ENCODE assay signal across 6 cellular contexts in the genomic region with DNA sequence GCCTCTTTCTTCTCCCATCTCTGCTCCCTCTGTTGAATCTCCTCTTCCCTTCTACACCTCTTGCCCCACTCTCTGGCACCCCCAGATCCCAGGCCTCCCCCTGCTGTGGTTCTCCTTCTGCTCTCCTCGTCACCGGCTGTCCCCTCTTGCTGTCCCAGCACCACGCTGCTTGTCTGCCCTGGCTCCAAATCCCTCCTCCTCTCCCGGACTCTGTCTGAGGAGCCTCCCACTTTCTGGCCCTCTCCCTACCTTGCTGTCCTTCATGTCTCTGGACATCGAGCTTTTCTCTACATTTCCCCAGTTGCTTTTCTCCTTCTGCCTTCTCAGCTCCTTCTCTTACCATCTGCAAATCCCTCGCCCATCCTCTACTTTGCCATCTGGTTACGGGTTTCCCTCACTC. TPM values are rescaled to one million over a fixed set of nuclear protein-coding genes. Genes with fewer than 3 reads are reported as not detected.
A peak's percentile ranks its signal among the peaks of the same experiment; 100 is the strongest.
DNase-seq lines count a peak whose midpoint lies in the region; ATAC-seq and TF ChIP-seq lines count a peak whose summit lies in the region.

No MANE protein-coding gene starts in this region.

- intact Hi-C loops in activated naive CD4-positive, alpha-beta T cell treated with anti-CD3 and anti-CD28 coated beads for 36 hours (cut with micrococcal nuclease), result loop anchor here (10.0 kb wide), 1 partner anchor 97 kb away; a partner anchor contains a TSS
- intact Hi-C loops in left ventricle myocardium inferior (cut with micrococcal nuclease), result loop anchor here (10.0 kb wide), 1 partner anchor 83 kb away; no protein-coding TSS in a partner anchor

- no peak for TF ChIP-seq CTCF in left ventricle myocardium inferior (IDR thresholded peaks at IDR 0.05; ENCODE audit: borderline replicate concordance)
- no peak for TF ChIP-seq CTCF in type B pancreatic cell (conservative IDR thresholded peaks at IDR 0.05)

- H3K4me1 Mint-ChIP-seq in activated naive CD4-positive, alpha-beta T cell treated with anti-CD3 and anti-CD28 coated beads for 36 hours (ENCODE audit: low read depth), result peaks cover 13% of the 10 kb centered on the region
- peaks cover 11% of the 10 kb centered on the region for H3K4me1 Mint-ChIP-seq in type B pancreatic cell (ENCODE audit: unreplicated experiment)

- ATAC-seq in GM18502 (IDR thresholded peaks at IDR 0.05; ENCODE audit: poor library complexity, unreplicated experiment), result no peak
- ATAC-seq in GM18861 (IDR thresholded peaks at IDR 0.05; ENCODE audit: unreplicated experiment), result no peak

- H3K36me3 ChIP-seq in left ventricle myocardium inferior, result peaks cover 22% of the 10 kb centered on the region

- peak overlapping the region; percentile 86 for H3K4me3 ChIP-seq in left ventricle myocardium inferior

- H3K9me3 Mint-ChIP-seq in activated naive CD4-positive, alpha-beta T cell treated with anti-CD3 and anti-CD28 coated beads for 36 hours, result peaks cover 42% of the 10 kb centered on the region
- peaks cover 14% of the 10 kb centered on the region for H3K9me3 Mint-ChIP-seq in type B pancreatic cell

- H3K27ac ChIP-seq in left ventricle myocardium inferior (replicated peaks), result peak overlapping the region; percentile 86

- DNase-seq in activated naive CD4-positive, alpha-beta T cell treated with anti-CD3 and anti-CD28 coated beads for 36 hours, result no peak
- no peak for DNase-seq in activated naive CD4-positive, alpha-beta T cell (lab: John Stamatoyannopoulos, UW)
- DNase-seq in left ventricle myocardium inferior (no peak), type B pancreatic cell (ENCODE audit: extremely low spot score, unreplicated experiment) (no peak)

- CTCF ChIA-PET in activated naive CD4-positive, alpha-beta T cell treated with anti-CD3 and anti-CD28 coated beads for 36 hours (lab: Charles Lee), result interaction anchor here (0.5 kb wide), 1 partner anchor 592 kb away, joined by 3 read pairs; no protein-coding TSS in a partner anchor

- H3K27ac Mint-ChIP-seq in activated naive CD4-positive, alpha-beta T cell treated with anti-CD3 and anti-CD28 coated beads for 36 hours, result peak overlapping the region; percentile 44
- peak overlapping the region; percentile 57 for H3K27ac Mint-ChIP-seq in type B pancreatic cell

- H3K27me3 Mint-ChIP-seq in activated naive CD4-positive, alpha-beta T cell treated with anti-CD3 and anti-CD28 coated beads for 36 hours (ENCODE audit: low read depth), result no peaks in the 10 kb centered on the region
- H3K27me3 Mint-ChIP-seq in type B pancreatic cell, result no peaks in the 10 kb centered on the region

- H3K36me3 Mint-ChIP-seq in activated naive CD4-positive, alpha-beta T cell treated with anti-CD3 and anti-CD28 coated beads for 36 hours (ENCODE audit: low read depth), result peaks cover 53% of the 10 kb centered on the region
- peaks cover 21% of the 10 kb centered on the region for H3K36me3 Mint-ChIP-seq in type B pancreatic cell

- H3K4me1 ChIP-seq in left ventricle myocardium inferior, result peaks cover 20% of the 10 kb centered on the region

- peak overlapping the region; percentile 85 for H3K4me3 Mint-ChIP-seq in activated naive CD4-positive, alpha-beta T cell treated with anti-CD3 and anti-CD28 coated beads for 36 hours
- peak overlapping the region; percentile 90 for H3K4me3 Mint-ChIP-seq in type B pancreatic cell

- peaks cover 29% of the 10 kb centered on the region for H3K9me3 ChIP-seq in left ventricle myocardium inferior (replicated peaks)

- no peaks in the 10 kb centered on the region for H3K27me3 ChIP-seq in left ventricle myocardium inferior (ENCODE audit: low read depth)

RNA-seq across cellular contexts. Expression of a gene that starts 1.3 kb away (rescaled TPM):
- 1 to 10 TPM; 3.7 TPM for total RNA-seq in activated naive CD4-positive, alpha-beta T cell treated with anti-CD3 and anti-CD28 coated beads for 36 hours
- total RNA-seq in left ventricle myocardium inferior (7.3 TPM), type B pancreatic cell (ENCODE audit: low replicate concordance) (14.6 and 15.8 TPM in 2 replicates)

RNA-seq across cellular contexts. Expression of a gene that starts 24.9 kb away (rescaled TPM):
- total RNA-seq in activated naive CD4-positive, alpha-beta T cell treated with anti-CD3 and anti-CD28 coated beads for 36 hours, result 1 to 10 TPM in 1 of 2 experiments, under 1 TPM in 1; 0.74 to 1.0 TPM
- total RNA-seq in left ventricle myocardium inferior, result 21.0 TPM
- 15.5 and 15.6 TPM in 2 replicates for total RNA-seq in type B pancreatic cell (ENCODE audit: low replicate concordance)

RNA-seq across cellular contexts. Expression of a gene that starts 35.6 kb away (rescaled TPM):
- total RNA-seq in activated naive CD4-positive, alpha-beta T cell treated with anti-CD3 and anti-CD28 coated beads for 36 hours, result 1 to 10 TPM; 4.3 to 5.5 TPM
- 1.6 TPM for total RNA-seq in left ventricle myocardium inferior
- total RNA-seq in type B pancreatic cell (ENCODE audit: low replicate concordance), result 5.0 and 7.2 TPM in 2 replicates

RNA-seq across cellular contexts. Expression of a gene that starts 54.4 kb away (rescaled TPM):
- total RNA-seq in activated naive CD4-positive, alpha-beta T cell treated with anti-CD3 and anti-CD28 coated beads for 36 hours, result 10 to 100 TPM; 23.5 to 25.2 TPM
- total RNA-seq in left ventricle myocardium inferior (16.8 TPM), type B pancreatic cell (ENCODE audit: low replicate concordance) (30.7 and 35.9 TPM in 2 replicates)
